Comparison of ENCODE assay signal across 21 cellular contexts in the genomic region with DNA sequence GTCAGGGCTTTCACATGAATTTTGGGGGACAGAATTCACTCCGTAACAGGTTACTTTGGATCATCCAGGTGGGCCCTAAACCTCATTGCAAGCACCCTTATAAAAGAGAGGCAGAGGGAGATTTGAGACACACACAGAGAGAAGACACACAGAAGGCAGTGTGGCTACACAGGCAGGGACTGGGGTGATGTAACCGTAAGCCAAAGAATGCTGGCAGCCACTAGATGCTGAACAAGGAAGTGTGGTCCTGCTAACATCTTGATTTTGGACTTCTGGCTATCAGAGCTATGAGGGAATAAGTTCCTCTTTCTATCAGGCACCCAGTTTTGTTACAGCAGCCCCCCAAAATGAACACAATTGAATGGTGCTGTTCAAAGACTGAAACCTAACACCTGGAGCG.
"Had no signal": no experiment of that assay in that cellular context is flagged by ENCODE, and none has a peak within 500 bp of the region (broad histone marks: within the 10 kb centered on the region; RNA-seq: fewer than 3 reads in every experiment).

No MANE protein-coding gene starts in this region.

- H3K9me3 Mint-ChIP-seq: activated naive CD4-positive, alpha-beta T cell treated with anti-CD3 and anti-CD28 coated beads, Interleukin-2, amount 50 U/mL, for 24 hours; stimulated activated effector memory CD8-positive, alpha-beta T cell treated with anti-CD3 and anti-CD28 coated beads, Interleukin-12 subunit alpha, Interleukin-12 subunit beta, amount 100 ng/mL, for 72 hours had no signal

- H3K27ac Mint-ChIP-seq: activated CD4-positive, alpha-beta T cell treated with anti-CD3 and anti-CD28 coated beads, Interleukin-2, amount 10 ng/mL, durations not matched to agents 7 days and 5 days; activated CD8-positive, alpha-beta T cell treated with anti-CD3 and anti-CD28 coated beads, Interleukin-2, amount 10 ng/mL, durations not matched to agents 7 days and 5 days; activated naive CD4-positive, alpha-beta T cell treated with anti-CD3 and anti-CD28 coated beads, Interleukin-2, amount 50 U/mL, for 24 hours; activated T-helper 1 cell treated with anti-CD3 and anti-CD28 coated beads, Interleukin-12 subunit alpha, Interleukin-12 subunit beta, Interleukin-2, Interleukin-4 antibody, amounts not matched to agents 30 ng/mL and 10 ng/mL and 1 ng/mL, durations not matched to agents 14 hours and 24 hours and 36 hours; endodermal cell; stimulated activated effector memory CD8-positive, alpha-beta T cell treated with anti-CD3 and anti-CD28 coated beads, Interleukin-12 subunit alpha, Interleukin-12 subunit beta, amount 100 ng/mL, for 72 hours had no signal

- DNase-seq: activated CD4-positive, alpha-beta T cell treated with anti-CD3 and anti-CD28 coated beads, Interleukin-2, amount 10 ng/mL, durations not matched to agents 7 days and 5 days; activated CD4-positive, CD25-positive, alpha-beta regulatory T cell treated with anti-CD3 and anti-CD28 coated beads, Interleukin-2, amount 50 U/mL, for 72 hours; activated CD8-positive, alpha-beta T cell treated with anti-CD3 and anti-CD28 coated beads, Interleukin-2, amount 10 ng/mL, durations not matched to agents 7 days and 5 days; activated gamma-delta T cell treated with Interleukin-2 at 50 U/mL for 16 hours; anterior cingulate cortex; body of pancreas; cortex of kidney; endodermal cell; head of caudate nucleus; left ventricle myocardium superior; naive B cell; occipital lobe; small intestine; stimulated activated CD4-positive, alpha-beta T cell treated with anti-CD3 and anti-CD28 coated beads, Interleukin-2, amount 100 ng/mL, for 24 hours; stomach; T-helper 9 cell; transverse colon; WERI-Rb-1 had no signal

- H3K4me3 Mint-ChIP-seq: activated CD4-positive, alpha-beta T cell treated with anti-CD3 and anti-CD28 coated beads, Interleukin-2, amount 10 ng/mL, durations not matched to agents 7 days and 5 days; activated CD8-positive, alpha-beta T cell treated with anti-CD3 and anti-CD28 coated beads, Interleukin-2, amount 10 ng/mL, durations not matched to agents 7 days and 5 days; activated naive CD4-positive, alpha-beta T cell treated with anti-CD3 and anti-CD28 coated beads, Interleukin-2, amount 50 U/mL, for 24 hours; activated T-helper 1 cell treated with anti-CD3 and anti-CD28 coated beads, Interleukin-12 subunit alpha, Interleukin-12 subunit beta, Interleukin-2, Interleukin-4 antibody, amounts not matched to agents 30 ng/mL and 10 ng/mL and 1 ng/mL, durations not matched to agents 14 hours and 24 hours and 36 hours; endodermal cell; stimulated activated effector memory CD8-positive, alpha-beta T cell treated with anti-CD3 and anti-CD28 coated beads, Interleukin-12 subunit alpha, Interleukin-12 subunit beta, amount 100 ng/mL, for 72 hours had no signal

- H3K4me1 Mint-ChIP-seq: activated CD4-positive, alpha-beta T cell treated with anti-CD3 and anti-CD28 coated beads, Interleukin-2, amount 10 ng/mL, durations not matched to agents 7 days and 5 days; activated naive CD4-positive, alpha-beta T cell treated with anti-CD3 and anti-CD28 coated beads, Interleukin-2, amount 50 U/mL, for 24 hours; endodermal cell had no signal

- H3K27me3 Mint-ChIP-seq: activated CD4-positive, alpha-beta T cell treated with anti-CD3 and anti-CD28 coated beads, Interleukin-2, amount 10 ng/mL, durations not matched to agents 7 days and 5 days; naive B cell had no signal

- H3K36me3 Mint-ChIP-seq: stimulated activated effector memory CD8-positive, alpha-beta T cell treated with anti-CD3 and anti-CD28 coated beads, Interleukin-12 subunit alpha, Interleukin-12 subunit beta, amount 100 ng/mL, for 72 hours had no signal
